ENCODE assay signal across 1 cellular context in the genomic region with DNA sequence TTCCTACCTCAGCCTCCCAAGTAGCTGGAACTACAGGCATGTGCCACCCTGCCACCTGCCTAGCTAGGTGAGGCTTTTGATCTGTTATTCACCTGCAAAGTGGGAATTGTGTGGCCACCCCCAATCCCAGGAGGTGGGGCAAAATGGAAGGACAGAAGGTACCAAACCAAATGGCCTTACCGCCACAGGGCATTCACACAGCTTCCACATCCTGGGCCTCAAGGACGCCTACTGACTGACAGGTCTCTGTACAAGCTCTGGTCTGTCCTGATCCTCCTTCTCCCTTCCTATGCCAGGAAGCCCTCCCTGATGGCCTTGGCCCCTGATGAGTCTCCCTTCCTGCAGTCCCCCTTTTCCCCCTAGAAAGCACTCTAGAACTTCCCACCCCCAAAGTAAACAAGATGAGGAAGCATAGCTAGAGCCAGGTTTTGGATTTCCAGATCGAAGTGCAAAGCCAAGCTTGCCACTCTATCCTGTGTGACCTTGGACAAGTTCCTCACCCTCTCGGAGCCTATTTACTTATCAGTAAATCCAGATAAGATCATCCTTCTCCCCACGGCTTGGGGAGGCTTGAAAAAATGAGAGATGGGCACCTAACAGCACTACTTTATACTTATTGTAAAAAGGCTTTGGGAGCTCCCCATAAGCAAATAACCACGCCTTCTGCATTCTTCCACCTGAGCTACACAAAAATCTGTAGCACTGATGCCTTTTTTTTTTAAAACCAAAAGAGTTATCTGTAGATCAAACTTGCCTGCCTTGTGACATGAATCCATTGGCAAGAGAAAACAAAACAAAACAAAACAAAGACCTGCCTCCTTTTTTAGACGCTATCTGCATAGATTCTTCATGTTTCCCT.
A peak's percentile ranks its signal among the peaks of the same experiment; 100 is the strongest.
TF ChIP-seq lines count a peak whose summit lies in the region.

No MANE protein-coding gene starts in this region.

TF ChIP-seq in HepG2, 621 proteins besides CTCF, POLR2A, EP300 and RAD21 (continued from another document and continues in another):
- TF ChIP-seq AKNA (CRISPR knock-in tag; IDR thresholded peaks at IDR 0.05; ENCODE audit: borderline replicate concordance): no peak
- TF ChIP-seq KLF13 (CRISPR knock-in tag; IDR thresholded peaks at IDR 0.05): no peak
- no peak for TF ChIP-seq DDIT3 (CRISPR knock-in tag; IDR thresholded peaks at IDR 0.05)
- no peak for TF ChIP-seq RBFOX2 (IDR thresholded peaks at IDR 0.05; ENCODE audit: low read depth, low read length)
- TF ChIP-seq, protein P1, sequence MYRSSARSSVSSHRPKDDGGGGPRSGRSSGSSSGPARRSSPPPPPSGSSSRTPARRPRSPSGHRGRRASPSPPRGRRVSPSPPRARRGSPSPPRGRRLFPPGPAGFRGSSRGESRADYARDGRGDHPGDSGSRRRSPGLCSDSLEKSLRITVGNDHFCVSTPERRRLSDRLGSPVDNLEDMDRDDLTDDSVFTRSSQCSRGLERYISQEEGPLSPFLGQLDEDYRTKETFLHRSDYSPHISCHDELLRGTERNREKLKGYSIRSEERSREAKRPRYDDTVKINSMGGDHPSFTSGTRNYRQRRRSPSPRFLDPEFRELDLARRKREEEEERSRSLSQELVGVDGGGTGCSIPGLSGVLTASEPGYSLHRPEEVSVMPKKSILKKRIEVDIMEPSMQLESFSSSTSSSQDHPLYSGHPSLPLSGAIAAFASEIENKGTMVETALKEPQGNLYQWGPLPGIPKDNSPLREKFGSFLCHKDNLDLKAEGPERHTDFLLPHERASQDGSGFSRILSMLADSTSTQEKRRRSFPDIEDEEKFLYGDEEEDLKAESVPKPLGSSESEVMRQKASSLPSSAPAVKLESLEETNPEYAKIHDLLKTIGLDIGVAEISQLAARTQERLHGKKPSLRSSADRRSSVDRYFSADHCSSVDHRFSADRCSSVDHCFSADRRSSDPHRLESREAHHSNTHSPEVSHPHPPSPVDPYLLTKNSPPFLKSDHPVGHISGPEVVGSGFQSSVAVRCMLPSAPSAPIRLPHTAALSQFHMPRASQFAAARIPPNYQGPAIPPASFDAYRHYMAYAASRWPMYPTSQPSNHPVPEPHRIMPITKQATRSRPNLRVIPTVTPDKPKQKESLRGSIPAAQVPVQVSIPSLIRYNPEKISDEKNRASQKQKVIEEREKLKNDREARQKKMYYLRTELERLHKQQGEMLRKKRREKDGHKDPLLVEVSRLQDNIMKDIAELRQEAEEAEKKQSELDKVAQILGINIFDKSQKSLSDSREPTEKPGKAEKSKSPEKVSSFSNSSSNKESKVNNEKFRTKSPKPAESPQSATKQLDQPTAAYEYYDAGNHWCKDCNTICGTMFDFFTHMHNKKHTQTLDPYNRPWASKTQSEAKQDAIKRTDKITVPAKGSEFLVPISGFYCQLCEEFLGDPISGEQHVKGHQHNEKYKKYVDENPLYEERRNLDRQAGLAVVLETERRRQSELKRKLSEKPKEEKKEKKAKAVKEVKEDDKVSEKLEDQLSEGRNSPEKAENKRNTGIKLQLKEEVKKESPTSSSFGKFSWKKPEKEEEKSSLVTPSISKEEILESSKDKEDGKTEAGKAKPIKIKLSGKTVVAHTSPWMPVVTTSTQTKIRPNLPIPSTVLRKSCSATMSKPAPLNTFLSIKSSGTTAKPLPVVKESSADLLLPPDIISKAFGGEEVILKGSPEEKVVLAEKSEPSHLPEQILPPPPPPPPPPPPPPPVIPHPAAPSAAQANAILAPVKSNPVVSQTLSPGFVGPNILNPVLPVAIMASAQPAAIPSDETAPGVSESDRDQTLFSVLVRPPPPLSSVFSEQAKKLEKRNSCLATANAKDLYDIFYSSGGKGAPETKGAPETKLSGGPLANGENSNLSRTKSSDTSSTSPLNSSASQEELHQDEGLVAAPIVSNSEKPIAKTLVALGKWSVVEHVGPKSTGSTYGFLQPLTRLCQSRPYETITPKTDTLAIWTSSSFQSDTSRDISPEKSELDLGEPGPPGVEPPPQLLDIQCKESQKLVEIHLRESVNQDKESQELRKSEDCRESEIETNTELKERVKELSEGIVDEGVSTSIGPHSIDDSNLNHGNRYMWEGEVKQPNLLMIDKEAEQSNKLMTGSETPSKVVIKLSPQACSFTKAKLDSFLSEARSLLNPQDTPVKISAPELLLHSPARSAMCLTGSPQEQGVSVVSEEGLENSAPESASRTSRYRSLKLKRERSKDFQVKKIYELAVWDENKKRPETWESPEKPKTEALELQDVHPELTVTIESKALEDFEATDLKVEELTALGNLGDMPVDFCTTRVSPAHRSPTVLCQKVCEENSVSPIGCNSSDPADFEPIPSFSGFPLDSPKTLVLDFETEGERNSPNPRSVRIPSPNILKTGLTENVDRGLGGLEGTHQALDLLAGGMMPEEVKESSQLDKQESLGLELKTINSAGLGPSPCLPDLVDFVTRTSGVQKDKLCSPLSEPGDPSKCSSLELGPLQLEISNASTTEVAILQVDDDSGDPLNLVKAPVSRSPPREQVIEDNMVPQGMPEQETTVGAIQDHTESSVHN (CRISPR knock-in tag; IDR thresholded peaks at IDR 0.05): peak; percentile 91; the same call in 1 of the 2 replicates
- no peak for TF ChIP-seq ZNF10 (CRISPR knock-in tag; IDR thresholded peaks at IDR 0.05; ENCODE audit: borderline replicate concordance, low read depth)
- TF ChIP-seq, protein P2, sequence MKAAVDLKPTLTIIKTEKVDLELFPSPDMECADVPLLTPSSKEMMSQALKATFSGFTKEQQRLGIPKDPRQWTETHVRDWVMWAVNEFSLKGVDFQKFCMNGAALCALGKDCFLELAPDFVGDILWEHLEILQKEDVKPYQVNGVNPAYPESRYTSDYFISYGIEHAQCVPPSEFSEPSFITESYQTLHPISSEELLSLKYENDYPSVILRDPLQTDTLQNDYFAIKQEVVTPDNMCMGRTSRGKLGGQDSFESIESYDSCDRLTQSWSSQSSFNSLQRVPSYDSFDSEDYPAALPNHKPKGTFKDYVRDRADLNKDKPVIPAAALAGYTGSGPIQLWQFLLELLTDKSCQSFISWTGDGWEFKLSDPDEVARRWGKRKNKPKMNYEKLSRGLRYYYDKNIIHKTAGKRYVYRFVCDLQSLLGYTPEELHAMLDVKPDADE (CRISPR knock-in tag; IDR thresholded peaks at IDR 0.05): no peak
- TF ChIP-seq ZNF615 (CRISPR knock-in tag; IDR thresholded peaks at IDR 0.05; ENCODE audit: borderline replicate concordance): peak; percentile 81; the same call in 1 of the 2 replicates
- TF ChIP-seq NKX3-1 (CRISPR knock-in tag; IDR thresholded peaks at IDR 0.05): no peak
- TF ChIP-seq, protein P3, sequence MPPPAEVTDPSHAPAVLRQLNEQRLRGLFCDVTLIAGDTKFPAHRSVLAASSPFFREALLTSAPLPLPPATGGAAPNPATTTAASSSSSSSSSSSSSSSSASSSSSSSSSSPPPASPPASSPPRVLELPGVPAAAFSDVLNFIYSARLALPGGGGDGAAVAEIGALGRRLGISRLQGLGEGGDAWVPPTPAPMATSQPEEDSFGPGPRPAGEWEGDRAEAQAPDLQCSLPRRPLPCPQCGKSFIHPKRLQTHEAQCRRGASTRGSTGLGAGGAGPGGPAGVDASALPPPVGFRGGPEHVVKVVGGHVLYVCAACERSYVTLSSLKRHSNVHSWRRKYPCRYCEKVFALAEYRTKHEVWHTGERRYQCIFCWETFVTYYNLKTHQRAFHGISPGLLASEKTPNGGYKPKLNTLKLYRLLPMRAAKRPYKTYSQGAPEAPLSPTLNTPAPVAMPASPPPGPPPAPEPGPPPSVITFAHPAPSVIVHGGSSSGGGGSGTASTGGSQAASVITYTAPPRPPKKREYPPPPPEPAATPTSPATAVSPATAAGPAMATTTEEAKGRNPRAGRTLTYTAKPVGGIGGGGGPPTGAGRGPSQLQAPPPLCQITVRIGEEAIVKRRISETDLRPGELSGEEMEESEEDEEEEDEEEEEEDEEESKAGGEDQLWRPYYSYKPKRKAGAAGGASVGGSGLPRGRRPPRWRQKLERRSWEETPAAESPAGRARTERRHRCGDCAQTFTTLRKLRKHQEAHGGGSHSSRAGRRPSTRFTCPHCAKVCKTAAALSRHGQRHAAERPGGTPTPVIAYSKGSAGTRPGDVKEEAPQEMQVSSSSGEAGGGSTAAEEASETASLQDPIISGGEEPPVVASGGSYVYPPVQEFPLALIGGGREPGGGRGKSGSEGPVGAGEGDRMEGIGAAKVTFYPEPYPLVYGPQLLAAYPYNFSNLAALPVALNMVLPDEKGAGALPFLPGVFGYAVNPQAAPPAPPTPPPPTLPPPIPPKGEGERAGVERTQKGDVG (CRISPR knock-in tag; IDR thresholded peaks at IDR 0.05; ENCODE audit: borderline replicate concordance): peak; percentile 75; the same call in 1 of the 2 replicates
- TF ChIP-seq MAFF (IDR thresholded peaks at IDR 0.05; ENCODE audit: low read depth, low read length): no peak
- TF ChIP-seq RXRB (CRISPR knock-in tag; IDR thresholded peaks at IDR 0.05; ENCODE audit: borderline replicate concordance): peak; percentile 96; the same call in 1 of the 2 replicates
- peak; percentile 47; the same call in 1 of the 2 replicates for TF ChIP-seq TFDP1 (CRISPR knock-in tag; IDR thresholded peaks at IDR 0.05; ENCODE audit: borderline replicate concordance)
- no peak for TF ChIP-seq PHF20 (CRISPR knock-in tag; IDR thresholded peaks at IDR 0.05)
- TF ChIP-seq ZBTB21 (CRISPR knock-in tag; IDR thresholded peaks at IDR 0.05): peak; percentile 47; the same call in 1 of the 2 replicates
- no peak for TF ChIP-seq ZNF879 (CRISPR knock-in tag; IDR thresholded peaks at IDR 0.05)
- TF ChIP-seq ATF5 (CRISPR knock-in tag; IDR thresholded peaks at IDR 0.05; ENCODE audit: low read depth): no peak
- peak; percentile 67; the same call in 1 of the 2 replicates for TF ChIP-seq ZNF343 (CRISPR knock-in tag; IDR thresholded peaks at IDR 0.05)
- TF ChIP-seq ZNF605 (CRISPR knock-in tag; IDR thresholded peaks at IDR 0.05): peak; percentile 98
- TF ChIP-seq ZBTB1 (CRISPR knock-in tag; IDR thresholded peaks at IDR 0.05; ENCODE audit: borderline replicate concordance): no peak
- peak; percentile 91 for TF ChIP-seq ZNF792 (CRISPR knock-in tag; IDR thresholded peaks at IDR 0.05)
- peak; percentile 80 for TF ChIP-seq HMG20B (CRISPR knock-in tag; conservative IDR thresholded peaks at IDR 0.05)
- no peak; the same call in 1 of the 2 replicates for TF ChIP-seq KDM5A (IDR thresholded peaks at IDR 0.05; ENCODE audit: borderline replicate concordance, low read length)
- TF ChIP-seq CHD4 (IDR thresholded peaks at IDR 0.05; ENCODE audit: borderline replicate concordance, low read length): 0 out of 2 replicates have a peak, but pooled peaks have one; percentile 28
- TF ChIP-seq GABPB1 (CRISPR knock-in tag; IDR thresholded peaks at IDR 0.05): peak; percentile 59
- peak in 1 of 2 experiments; percentile 96; a peak in 2 of 4 replicates for TF ChIP-seq KLF16 (CRISPR knock-in tag; IDR thresholded peaks at IDR 0.05)
- TF ChIP-seq PRMT3 (CRISPR knock-in tag; IDR thresholded peaks at IDR 0.05; ENCODE audit: borderline replicate concordance, low read depth): 0 out of 2 replicates have a peak, but pooled peaks have one; percentile 43
- TF ChIP-seq PHB2 (IDR thresholded peaks at IDR 0.05; ENCODE audit: partially characterized antibody): no peak
- TF ChIP-seq RBAK (CRISPR knock-in tag; IDR thresholded peaks at IDR 0.05): 0 out of 2 replicates have a peak, but pooled peaks have one; percentile 20
- TF ChIP-seq ZC3H4 (CRISPR knock-in tag; IDR thresholded peaks at IDR 0.05; ENCODE audit: borderline replicate concordance): no peak
- TF ChIP-seq, protein P4, sequence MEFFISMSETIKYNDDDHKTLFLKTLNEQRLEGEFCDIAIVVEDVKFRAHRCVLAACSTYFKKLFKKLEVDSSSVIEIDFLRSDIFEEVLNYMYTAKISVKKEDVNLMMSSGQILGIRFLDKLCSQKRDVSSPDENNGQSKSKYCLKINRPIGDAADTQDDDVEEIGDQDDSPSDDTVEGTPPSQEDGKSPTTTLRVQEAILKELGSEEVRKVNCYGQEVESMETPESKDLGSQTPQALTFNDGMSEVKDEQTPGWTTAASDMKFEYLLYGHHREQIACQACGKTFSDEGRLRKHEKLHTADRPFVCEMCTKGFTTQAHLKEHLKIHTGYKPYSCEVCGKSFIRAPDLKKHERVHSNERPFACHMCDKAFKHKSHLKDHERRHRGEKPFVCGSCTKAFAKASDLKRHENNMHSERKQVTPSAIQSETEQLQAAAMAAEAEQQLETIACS (CRISPR knock-in tag; IDR thresholded peaks at IDR 0.05): no peak
